19 cellular contexts compared by ENCODE assay signal in the genomic region with DNA sequence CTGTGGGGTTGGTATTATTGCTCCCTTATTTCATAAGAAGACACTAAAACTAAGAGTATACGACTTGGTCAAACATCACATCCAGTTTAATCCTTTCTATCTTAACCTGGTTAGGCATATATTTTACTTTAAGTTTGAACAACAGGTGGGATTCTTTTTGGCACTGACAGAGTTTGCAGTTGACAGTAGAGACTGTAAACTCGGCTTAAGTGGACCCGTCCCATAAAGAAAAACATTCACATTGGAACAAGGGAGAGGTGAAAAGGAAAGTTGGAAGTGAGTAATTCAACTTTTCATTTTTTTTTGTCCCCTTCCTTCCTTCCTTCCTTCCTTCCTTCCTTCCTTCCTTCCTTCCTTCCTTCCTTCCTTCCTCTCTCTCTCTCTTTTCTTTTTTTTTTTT.
DNase-seq lines count a peak whose midpoint lies in the region; ATAC-seq and TF ChIP-seq lines count a peak whose summit lies in the region.
"Had no signal": no experiment of that assay in that cellular context is flagged by ENCODE, and none has a peak within 500 bp of the region (broad histone marks: within the 10 kb centered on the region; RNA-seq: fewer than 3 reads in every experiment).

No MANE protein-coding gene starts in this region.

- BruUV-seq in A673 (replicated peaks; lab: Mats Ljungman, UMichigan): no TSS peak

- H3K4me3 ChIP-seq in A673 (ENCODE audit: low read depth, low read length, poor library complexity, severe bottlenecking): no peak overlapping the region
- no peak overlapping the region for H3K4me3 ChIP-seq in HEK293 (ENCODE audit: low read depth, low read length)
- H3K4me3 ChIP-seq in SK-N-MC: peak overlapping the region; percentile 62; the same call in 1 of the 2 replicates
- H3K4me3 ChIP-seq in BE2C (ENCODE audit: low read depth, low read length): no peak overlapping the region
- H3K4me3 ChIP-seq: A549 had no signal

- intact Hi-C loops in A673 (cut with micrococcal nuclease; ENCODE audit: unreplicated experiment): loop anchor here (2.0 kb wide), 1 partner anchor 765 kb away; the partner anchor contains the start of gene BCL6

- H3K9me3 ChIP-seq in A673 (ENCODE audit: low read depth, low read length, poor library complexity, severe bottlenecking) (peaks cover 4% of the 10 kb centered on the region), HEK293 (ENCODE audit: control insufficient read depth, insufficient read depth, low read depth, low read length) (no peaks in the 10 kb centered on the region), SK-N-MC (ENCODE audit: low read depth, low read length) (no peaks in the 10 kb centered on the region), BE2C (no peaks in the 10 kb centered on the region)

- POLR2A ChIA-PET in A673 (lab: Charles Lee; ENCODE audit: low non-redundant PET): interaction anchor here (0.6 kb wide), 1 partner anchor 279 kb away, joined by 5 read pairs; no protein-coding TSS in a partner anchor
- POLR2A ChIA-PET in HEK293 (lab: Yijun Ruan, JAX): no interaction called here

- H3K36me3 ChIP-seq in A673 (ENCODE audit: insufficient read depth, low read length, poor library complexity, severe bottlenecking) (peaks cover 4% of the 10 kb centered on the region), HEK293 (ENCODE audit: control insufficient read depth in 2 of 2, insufficient read depth in 1 of 2, low read length in 2 of 2) (no peaks in the 10 kb centered on the region), SK-N-MC (ENCODE audit: insufficient read depth, low read length) (no peaks in the 10 kb centered on the region), BE2C (no peaks in the 10 kb centered on the region)

- TF ChIP-seq CTCF in A673 (conservative IDR thresholded peaks at IDR 0.05; ENCODE audit: low read depth, low read length): no peak
- no peak for TF ChIP-seq CTCF in HEK293 (tag by site-specific recombination; IDR thresholded peaks at IDR 0.05)
- TF ChIP-seq CTCF in BE2C (IDR thresholded peaks at IDR 0.05; ENCODE audit: low read depth, low read length): no peak

- no peak for ATAC-seq in GM18909 (IDR thresholded peaks at IDR 0.05; ENCODE audit: poor library complexity, unreplicated experiment)
- ATAC-seq: A549 had no signal

- peak overlapping the region; percentile 87 for H3K27ac ChIP-seq in A673 (ENCODE audit: low read depth, low read length, poor library complexity, severe bottlenecking)
- no peak overlapping the region for H3K27ac ChIP-seq in HEK293 (ENCODE audit: extremely low read depth, low read depth, low read length)
- peak overlapping the region; percentile 91 for H3K27ac ChIP-seq in SK-N-MC
- H3K27ac ChIP-seq: 22Rv1, A549 had no signal

- CTCF ChIA-PET in A673 (lab: Charles Lee) (interaction anchor here (0.6 to 0.8 kb wide), 5 partner anchors 11 to 445 kb away, joined by 3 to 10 read pairs (median 7); no protein-coding TSS in a partner anchor), HEK293 (lab: Yijun Ruan, JAX) (no interaction called here)

- H3K9ac ChIP-seq in SK-N-MC (ENCODE audit: insufficient read length): peak overlapping the region; percentile 8

- peak; percentile 88 for DNase-seq in A673 (ENCODE audit: low spot score)
- peak; percentile 87 for DNase-seq in SK-N-MC (ENCODE audit: low read depth, low spot score)
- no peak for DNase-seq in BE2C
- no peak for DNase-seq in DMS53 treated with DMSO at 0.1 percent for 48 hours (lab: John Stamatoyannopoulos, UW; ENCODE audit: unreplicated experiment)
- DNase-seq: ACHN; C1 segment of cervical spinal cord; CD4-positive, alpha-beta memory T cell; CD4-positive, CD25-positive, alpha-beta regulatory T cell; CD8-positive, alpha-beta memory T cell; COR-L47; DMS 273 treated with DMSO at 0.1 percent for 48 hours; DMS153; DMS53; DMS79 treated with DMSO at 0.1 percent for 48 hours; GF-D8 had no signal

- H3K4me1 ChIP-seq in A673 (ENCODE audit: insufficient read depth, low read length, poor library complexity, severe bottlenecking) (peaks cover 54% of the 10 kb centered on the region), HEK293 (ENCODE audit: control insufficient read depth, insufficient read depth, low read length) (no peaks in the 10 kb centered on the region), BE2C (no peaks in the 10 kb centered on the region)

- no peaks in the 10 kb centered on the region for H3K27me3 ChIP-seq in A673 (replicated peaks; ENCODE audit: insufficient read depth, low read depth, low read length, poor library complexity)
- H3K27me3 ChIP-seq in BE2C: no peaks in the 10 kb centered on the region

TF ChIP-seq in HEK293, 187 proteins besides CTCF, POLR2A, EP300 and RAD21:
- TF ChIP-seq ZNF701 (tag by site-specific recombination; IDR thresholded peaks at IDR 0.05): no peak
- TF ChIP-seq ZIC2 (tag by site-specific recombination; IDR thresholded peaks at IDR 0.05): no peak
- TF ChIP-seq REPIN1 (tag by site-specific recombination; IDR thresholded peaks at IDR 0.05; ENCODE audit: low read depth): no peak
- no peak for TF ChIP-seq ZNF174 (tag by site-specific recombination; IDR thresholded peaks at IDR 0.05)
- TF ChIP-seq PRDM1 (tag by site-specific recombination; IDR thresholded peaks at IDR 0.05): 0 out of 2 replicates have a peak, but pooled peaks have one; percentile 27
- no peak for TF ChIP-seq ZNF155 (tag by site-specific recombination; IDR thresholded peaks at IDR 0.05)
- TF ChIP-seq ZNF37A (tag by site-specific recombination; IDR thresholded peaks at IDR 0.05): no peak
- TF ChIP-seq HOXD13 (CRISPR knock-in tag; IDR thresholded peaks at IDR 0.05; ENCODE audit: borderline replicate concordance): no peak
- peak; percentile 52 for TF ChIP-seq ZNF366 (tag by site-specific recombination; conservative IDR thresholded peaks at IDR 0.05)

Comparison
In these comparisons a context has a peak if more than half of its experiments do, and no peak if none do; other contexts are left out.
1. DNase-seq: peak in A673 (single experiment) and SK-N-MC (single experiment); none in BE2C (single experiment) and DMS53 treated with DMSO at 0.1 percent for 48 hours (single experiment).